In the genomic region with DNA sequence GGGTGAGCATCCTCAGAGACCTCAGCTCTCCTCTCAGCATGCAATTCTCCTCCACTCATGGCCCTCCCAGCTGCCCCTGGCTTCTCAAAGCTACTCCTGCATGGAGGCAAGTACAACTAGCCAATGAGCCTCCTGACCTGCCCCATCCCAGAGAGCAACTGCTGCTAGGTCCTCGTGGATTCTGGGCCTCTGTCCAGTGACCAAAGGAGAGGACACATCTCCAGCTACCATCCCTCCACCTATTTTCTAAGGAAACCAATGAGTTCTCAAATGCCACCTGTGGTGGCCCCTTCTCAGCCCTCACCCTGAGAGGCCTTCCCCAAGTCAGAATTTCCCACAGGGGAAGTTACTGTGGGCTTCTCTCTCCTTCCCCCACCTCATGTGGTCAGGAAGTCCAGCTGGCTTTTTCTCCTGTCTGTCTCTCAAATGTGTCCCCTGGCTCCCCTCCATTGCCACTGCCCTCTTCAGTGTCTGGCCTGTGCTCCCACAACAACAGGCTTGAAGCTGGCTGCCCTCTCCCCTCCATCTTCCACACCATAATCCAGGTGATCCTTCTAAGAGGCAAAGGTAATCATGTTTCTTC, we compare ENCODE assay signal across 14 cellular contexts. TPM values are rescaled to one million over a fixed set of nuclear protein-coding genes. Genes with fewer than 3 reads are reported as not detected.
DNase-seq lines count a peak whose midpoint lies in the region; ATAC-seq and TF ChIP-seq lines count a peak whose summit lies in the region.
"Had no signal": no experiment of that assay in that cellular context is flagged by ENCODE, and none has a peak within 500 bp of the region (broad histone marks: within the 10 kb centered on the region; RNA-seq: fewer than 3 reads in every experiment).

No MANE protein-coding gene starts in this region.

- WGBS in suprapubic skin, result 100% methylated on average over 1 of the region's 1 CpG

- no peak overlapping the region for H3K4me3 Mint-ChIP-seq in MCF 10A (ENCODE audit: unreplicated experiment)
- H3K4me3 Mint-ChIP-seq: stimulated activated memory B cell treated with anti-CD40 and anti-IgM and Interleukin-4, amounts not matched to agents 10 μg/mL and 1 μg/mL and 100 μg/mL, for 72 hours had no signal

- intact Hi-C loops in MCF 10A (cut with micrococcal nuclease), result no loop called here
- intact Hi-C loops in breast epithelium (cut with DNase I; ENCODE audit: low total_unique reads), result no loop called here

- H3K36me3 Mint-ChIP-seq in MCF 10A (ENCODE audit: insufficient read depth, unreplicated experiment), result no peaks in the 10 kb centered on the region
- H3K36me3 Mint-ChIP-seq: stimulated activated memory B cell treated with anti-CD40 and anti-IgM and Interleukin-4, amounts not matched to agents 10 μg/mL and 1 μg/mL and 100 μg/mL, for 72 hours had no signal

- CTCF ChIA-PET in MCF 10A (lab: Yijun Ruan, JAX), result interaction anchor here (0.6 to 0.9 kb wide), 4 partner anchors 50 to 429 kb away, joined by 3 to 4 read pairs (median 4); no protein-coding TSS in a partner anchor

- POLR2A ChIA-PET in MCF 10A (lab: Yijun Ruan, JAX), result no interaction called here

- H3K27me3 ChIP-seq in breast epithelium, result no peaks in the 10 kb centered on the region
- H3K27me3 ChIP-seq in SJSA1 (replicated peaks), result no peaks in the 10 kb centered on the region
- no peaks in the 10 kb centered on the region for H3K27me3 ChIP-seq in suprapubic skin

- TF ChIP-seq POLR2A in breast epithelium (IDR thresholded peaks at IDR 0.05) (no peak), suprapubic skin (IDR thresholded peaks at IDR 0.05) (no peak)

- no peaks in the 10 kb centered on the region for H3K9me3 Mint-ChIP-seq in MCF 10A (ENCODE audit: unreplicated experiment)
- H3K9me3 Mint-ChIP-seq: stimulated activated memory B cell treated with anti-CD40 and anti-IgM and Interleukin-4, amounts not matched to agents 10 μg/mL and 1 μg/mL and 100 μg/mL, for 72 hours had no signal

- no peaks in the 10 kb centered on the region for H3K4me1 ChIP-seq in breast epithelium
- H3K4me1 ChIP-seq in SJSA1 (replicated peaks), result peaks cover 58% of the 10 kb centered on the region
- peaks cover 40% of the 10 kb centered on the region for H3K4me1 ChIP-seq in suprapubic skin

- H3K27ac Mint-ChIP-seq in MCF 10A (ENCODE audit: low read depth, unreplicated experiment), result peak overlapping the region; percentile 49
- H3K27ac Mint-ChIP-seq: stimulated activated memory B cell treated with anti-CD40 and anti-IgM and Interleukin-4, amounts not matched to agents 10 μg/mL and 1 μg/mL and 100 μg/mL, for 72 hours had no signal

- no peaks in the 10 kb centered on the region for H3K9me3 ChIP-seq in breast epithelium
- no peaks in the 10 kb centered on the region for H3K9me3 ChIP-seq in SJSA1 (replicated peaks)
- no peaks in the 10 kb centered on the region for H3K9me3 ChIP-seq in suprapubic skin

- H3K4me1 Mint-ChIP-seq in MCF 10A (ENCODE audit: insufficient read depth, unreplicated experiment), result peaks cover 28% of the 10 kb centered on the region
- H3K4me1 Mint-ChIP-seq: stimulated activated memory B cell treated with anti-CD40 and anti-IgM and Interleukin-4, amounts not matched to agents 10 μg/mL and 1 μg/mL and 100 μg/mL, for 72 hours had no signal

- no TSS peak for BruUV-seq in MCF 10A (replicated peaks; lab: Mats Ljungman, UMichigan)

- TF ChIP-seq EP300 in suprapubic skin (IDR thresholded peaks at IDR 0.05), result no peak

- H3K36me3 ChIP-seq in breast epithelium (no peaks in the 10 kb centered on the region), SJSA1 (no peaks in the 10 kb centered on the region), suprapubic skin (no peaks in the 10 kb centered on the region)

- no peaks in the 10 kb centered on the region for H3K27me3 Mint-ChIP-seq in MCF 10A (ENCODE audit: insufficient read depth, unreplicated experiment)

- TF ChIP-seq CTCF in MCF 10A (IDR thresholded peaks at IDR 0.05; ENCODE audit: unreplicated experiment) (no peak), breast epithelium (IDR thresholded peaks at IDR 0.05) (no peak), suprapubic skin (IDR thresholded peaks at IDR 0.05) (no peak), coronary artery (IDR thresholded peaks at IDR 0.05) (no peak)

- peak overlapping the region in 1 of 2 donors; percentile 46 for H3K27ac ChIP-seq in breast epithelium
- peak overlapping the region; percentile 24; the same call in 1 of the 2 replicates for H3K27ac ChIP-seq in SJSA1
- H3K27ac ChIP-seq in suprapubic skin, result peak overlapping the region; percentile 24
- peak overlapping the region in 1 of 2 donors; percentile 26 for H3K27ac ChIP-seq in coronary artery
- H3K27ac ChIP-seq: C4-2B had no signal

- DNase-seq in MCF 10A (ENCODE audit: unreplicated experiment) (no peak), breast epithelium (ENCODE audit: low spot score in 2 of 2) (no peak), SJSA1 (ENCODE audit: low read depth in 1 of 2, low spot score in 2 of 2) (no peak), globus pallidus (ENCODE audit: low spot score) (peak; percentile 27), suprapubic skin (ENCODE audit: low spot score in 2 of 2) (no peak), GM19240 (ENCODE audit: insufficient read length, low spot score) (no peak), coronary artery (ENCODE audit: low spot score) (no peak)
- DNase-seq: aorta; effector memory CD4-positive, alpha-beta T cell; NCI-H1694; stimulated activated CD4-positive, alpha-beta T cell treated with anti-CD3 and anti-CD28 coated beads, Interleukin-1b, Interleukin-23, amount 100 ng/mL, for 48 hours had no signal

- ATAC-seq in HG03571 (IDR thresholded peaks at IDR 0.05; ENCODE audit: unreplicated experiment), result no peak
- ATAC-seq: stimulated activated memory B cell treated with anti-CD40 and anti-IgM and Interleukin-4, amounts not matched to agents 10 μg/mL and 1 μg/mL and 100 μg/mL, for 72 hours had no signal

- no peak overlapping the region for H3K4me3 ChIP-seq in breast epithelium
- H3K4me3 ChIP-seq in SJSA1, result no peak overlapping the region
- no peak overlapping the region for H3K4me3 ChIP-seq in suprapubic skin
- no peak overlapping the region for H3K4me3 ChIP-seq in coronary artery

RNA-seq across cellular contexts. Expression of a gene that starts 43.0 kb away (rescaled TPM):
- total RNA-seq in MCF 10A (2022), result not detected in 2 replicates
- total RNA-seq in breast epithelium, result under 1 TPM in 2 of 3 donors, not detected in 1; 0.15 to 0.80 TPM
- 1.1 and 2.2 TPM in 2 replicates for total RNA-seq in SJSA1 (2014; rRNA removed; shearing (Covaris generic))
- under 1 TPM in 2 of 4 donors, not detected in 2; 0.26 to 0.96 TPM for total RNA-seq in suprapubic skin
